2 cellular contexts compared by ENCODE assay signal in genomic region chr3:71025010-71025409, GRCh38.
TF ChIP-seq lines count a peak whose summit lies in the region.

No MANE protein-coding gene starts in this region.

TF ChIP-seq in liver, 16 proteins besides CTCF, POLR2A, EP300 and RAD21 (continued from another document):
- TF ChIP-seq HNF4G (IDR thresholded peaks at IDR 0.05), result no peak
- no peak for TF ChIP-seq NR2F2 (IDR thresholded peaks at IDR 0.05)
- TF ChIP-seq FOXA2 (IDR thresholded peaks at IDR 0.05), result no peak
- TF ChIP-seq YY1 (IDR thresholded peaks at IDR 0.05), result no peak
- TF ChIP-seq, protein P1, sequence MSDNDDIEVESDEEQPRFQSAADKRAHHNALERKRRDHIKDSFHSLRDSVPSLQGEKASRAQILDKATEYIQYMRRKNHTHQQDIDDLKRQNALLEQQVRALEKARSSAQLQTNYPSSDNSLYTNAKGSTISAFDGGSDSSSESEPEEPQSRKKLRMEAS (IDR thresholded peaks at IDR 0.05), result no peak
- TF ChIP-seq, protein P2, sequence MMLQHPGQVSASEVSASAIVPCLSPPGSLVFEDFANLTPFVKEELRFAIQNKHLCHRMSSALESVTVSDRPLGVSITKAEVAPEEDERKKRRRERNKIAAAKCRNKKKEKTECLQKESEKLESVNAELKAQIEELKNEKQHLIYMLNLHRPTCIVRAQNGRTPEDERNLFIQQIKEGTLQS (IDR thresholded peaks at IDR 0.05), result no peak
- TF ChIP-seq TAF1 (conservative IDR thresholded peaks at IDR 0.05), result no peak
- TF ChIP-seq EGR1 (IDR thresholded peaks at IDR 0.05; ENCODE audit: low read depth in 2 of 2), result no peak
- TF ChIP-seq FOXA1 (IDR thresholded peaks at IDR 0.05), result no peak
- no peak for TF ChIP-seq REST (IDR thresholded peaks at IDR 0.05)
- TF ChIP-seq JUND (IDR thresholded peaks at IDR 0.05), result no peak
- no peak for TF ChIP-seq SP1 (IDR thresholded peaks at IDR 0.05)

TF ChIP-seq in HepG2, 621 proteins besides CTCF, POLR2A, EP300 and RAD21 (continued from another document):
- no peak for TF ChIP-seq AFF4 (CRISPR knock-in tag; IDR thresholded peaks at IDR 0.05)
- no peak for TF ChIP-seq TEAD3 (CRISPR knock-in tag; optimal IDR thresholded peaks at IDR 0.05; ENCODE audit: borderline replicate concordance)
